In genomic region chr18:7894592-7894991, GRCh38 we compare ENCODE assay signal across 6 cellular contexts.
"Had no signal": no experiment of that assay in that cellular context is flagged by ENCODE, and none has a peak within 500 bp of the region (broad histone marks: within the 10 kb centered on the region; RNA-seq: fewer than 3 reads in every experiment).

No MANE protein-coding gene starts in this region.

- DNase-seq: IMR-90 had no signal

- H3K4me3 Mint-ChIP-seq: IgD-negative memory B cell had no signal

- FAIRE-seq: HepG2, HTR-8/SVneo, K562 had no signal

- H3K27ac Mint-ChIP-seq: IgD-negative memory B cell had no signal

- ATAC-seq: HepG2, K562 had no signal

- H3K4me1 Mint-ChIP-seq: IgD-negative memory B cell had no signal

- H3K4me3 ChIP-seq: K562 had no signal

- H3K27ac ChIP-seq: HL-60 had no signal

- H3K36me3 Mint-ChIP-seq: IgD-negative memory B cell had no signal

- H3K27me3 Mint-ChIP-seq: IgD-negative memory B cell had no signal
